Comparison of ENCODE assay signal across 27 cellular contexts in genomic region chr2:186611526-186611925, GRCh38.
"Had no signal": no experiment of that assay in that cellular context is flagged by ENCODE, and none has a peak within 500 bp of the region (broad histone marks: within the 10 kb centered on the region; RNA-seq: fewer than 3 reads in every experiment).

No MANE protein-coding gene starts in this region.

- H3K36me3 ChIP-seq: gastrocnemius medialis, pancreas, vagina had no signal

- ATAC-seq: gastrocnemius medialis; left lung; natural killer cell treated with Interleukin-12 subunit alpha and Interleukin-12 subunit beta and Interleukin-15 and Interleukin-18, amount 100 ng/mL, for 72 hours; pancreas; psoas muscle; right cardiac atrium; stimulated activated naive B cell treated with anti-CD40 and anti-IgM and Interleukin-4, amounts not matched to agents 10 μg/mL and 1 μg/mL and 100 μg/mL, for 72 hours had no signal

- FAIRE-seq: endothelial cell of umbilical vein, pancreas had no signal

- DNase-seq: activated CD4-positive, alpha-beta T cell treated with anti-CD3 and anti-CD28 coated beads for 4 hours; activated CD4-positive, alpha-beta T cell treated with anti-CD3 and anti-CD28 coated beads, Interleukin-2, amount 50 U/mL, for 48 hours; activated CD4-positive, CD25-positive, alpha-beta regulatory T cell; activated CD8-positive, alpha-beta memory T cell treated with anti-CD3 and anti-CD28 coated beads, Interleukin-2, amount 50 U/mL, for 48 hours; activated effector memory CD4-positive, alpha-beta T cell treated with Interleukin-2 at 50 U/mL for 16 hours; activated naive CD4-positive, alpha-beta T cell treated with anti-CD3 and anti-CD28 coated beads for 36 hours; activated naive CD8-positive, alpha-beta T cell treated with anti-CD3 and anti-CD28 coated beads, Interleukin-2, amount 10 ng/mL, durations not matched to agents 7 days and 5 days; activated T-cell treated with anti-CD3 and anti-CD28 coated beads, Interleukin-2, amount 50 U/mL, for 48 hours; amygdala; brain microvascular endothelial cell; caudate nucleus; effector memory CD4-positive, alpha-beta T cell; esophagus squamous epithelium; gastrocnemius medialis; head of caudate nucleus; left lung; mammary epithelial cell; pancreas; psoas muscle; right cardiac atrium; stimulated activated CD8-positive, alpha-beta memory T cell treated with anti-CD3 and anti-CD28 coated beads, Interleukin-4, amount 100 ng/mL, for 48 hours; stimulated activated naive B cell treated with anti-CD40 and anti-IgM and Interleukin-4, amounts not matched to agents 10 μg/mL and 1 μg/mL and 100 μg/mL, for 72 hours; T1000; testis had no signal

- H3K9me3 ChIP-seq: esophagus squamous epithelium, gastrocnemius medialis, left lung, pancreas, psoas muscle, testis, vagina had no signal

- H3K4me3 ChIP-seq: esophagus squamous epithelium, gastrocnemius medialis, left lung, pancreas, psoas muscle, testis, vagina had no signal

- H3K27ac ChIP-seq: brain microvascular endothelial cell, esophagus squamous epithelium, gastrocnemius medialis, left lung, pancreas, psoas muscle, testis, vagina had no signal

- H3K4me1 ChIP-seq: testis had no signal

- H3K27me3 ChIP-seq: brain microvascular endothelial cell, esophagus squamous epithelium, gastrocnemius medialis, left lung, pancreas, testis, vagina had no signal
